21 cellular contexts compared by ENCODE assay signal in genomic region chr1:57470028-57470427, GRCh38. TPM values are rescaled to one million over a fixed set of nuclear protein-coding genes. Genes with fewer than 3 reads are reported as not detected.
A peak's percentile ranks its signal among the peaks of the same experiment; 100 is the strongest.
DNase-seq lines count a peak whose midpoint lies in the region; ATAC-seq and TF ChIP-seq lines count a peak whose summit lies in the region.
"Had no signal": no experiment of that assay in that cellular context is flagged by ENCODE, and none has a peak within 500 bp of the region (broad histone marks: within the 10 kb centered on the region; RNA-seq: fewer than 3 reads in every experiment).

No MANE protein-coding gene starts in this region.

- H3K9me3 Mint-ChIP-seq in osteocyte (ENCODE audit: unreplicated experiment): no peaks in the 10 kb centered on the region
- H3K9me3 Mint-ChIP-seq: activated CD4-positive, alpha-beta T cell treated with anti-CD3 and anti-CD28 coated beads, Interleukin-2, amount 10 ng/mL, durations not matched to agents 24 days and 14 days; T-helper 1 cell treated with Interleukin-12 subunit alpha and Interleukin-12 subunit beta and Interleukin-4 antibody, amounts not matched to agents 30 μg/mL and 1 μg/mL, for 36 hours had no signal

- DNase-seq in GM03348 (ENCODE audit: low spot score) (peak; percentile 44), fibroblast of gingiva (ENCODE audit: low read depth) (peak; percentile 62), osteocyte (ENCODE audit: extremely low spot score, unreplicated experiment) (no peak), anterior cingulate cortex (lab: John Stamatoyannopoulos, UW) (no peak), H7 (no peak)
- no peak for DNase-seq in central memory CD4-positive, alpha-beta T cell
- DNase-seq: activated CD4-positive, alpha-beta T cell treated with anti-CD3 and anti-CD28 coated beads, Interleukin-2, amount 10 ng/mL, durations not matched to agents 24 days and 14 days; BE2C; DMS79 treated with DMSO at 0.1 percent for 48 hours; heart right ventricle; KG1; NCI-H2029 treated with DMSO at 0.1 percent for 48 hours; PC-9; SIG-M5; spleen had no signal

- no peaks in the 10 kb centered on the region for H3K36me3 ChIP-seq in H7 (replicated peaks; ENCODE audit: control insufficient read depth, insufficient read depth, low read length)
- H3K36me3 ChIP-seq: BE2C, heart right ventricle, neutrophil, spleen had no signal

- peaks cover 65% of the 10 kb centered on the region for H3K4me1 Mint-ChIP-seq in osteocyte (ENCODE audit: unreplicated experiment)
- H3K4me1 Mint-ChIP-seq: activated CD4-positive, alpha-beta T cell treated with anti-CD3 and anti-CD28 coated beads, Interleukin-2, amount 10 ng/mL, durations not matched to agents 24 days and 14 days; central memory CD8-positive, alpha-beta T cell had no signal

- H3K27me3 Mint-ChIP-seq in osteocyte (ENCODE audit: unreplicated experiment): no peaks in the 10 kb centered on the region
- H3K27me3 Mint-ChIP-seq: activated CD4-positive, alpha-beta T cell treated with anti-CD3 and anti-CD28 coated beads, Interleukin-2, amount 10 ng/mL, durations not matched to agents 24 days and 14 days; type B pancreatic cell had no signal

- no peaks in the 10 kb centered on the region for H3K27me3 ChIP-seq in H7 (ENCODE audit: control insufficient read depth, insufficient read depth, low read length)
- H3K27me3 ChIP-seq: BE2C, heart right ventricle, neutrophil, spleen had no signal

- no peak overlapping the region for H3K4me3 ChIP-seq in H7 (ENCODE audit: insufficient read depth, low read depth, low read length)
- H3K4me3 ChIP-seq: heart right ventricle, PC-9, spleen had no signal

- H3K4me3 Mint-ChIP-seq in osteocyte (ENCODE audit: unreplicated experiment): no peak overlapping the region
- H3K4me3 Mint-ChIP-seq: activated CD4-positive, alpha-beta T cell treated with anti-CD3 and anti-CD28 coated beads, Interleukin-2, amount 10 ng/mL, durations not matched to agents 24 days and 14 days; central memory CD8-positive, alpha-beta T cell; T-helper 1 cell treated with Interleukin-12 subunit alpha and Interleukin-12 subunit beta and Interleukin-4 antibody, amounts not matched to agents 30 μg/mL and 1 μg/mL, for 36 hours; type B pancreatic cell had no signal

- ATAC-seq in SK-N-SH treated with all-trans-retinoic acid at 6 μM for 48 hours (peak; percentile 70), GM18498 (IDR thresholded peaks at IDR 0.05; ENCODE audit: unreplicated experiment) (no peak)
- ATAC-seq: heart right ventricle had no signal

- no peaks in the 10 kb centered on the region for H3K36me3 Mint-ChIP-seq in osteocyte (ENCODE audit: unreplicated experiment)
- H3K36me3 Mint-ChIP-seq: type B pancreatic cell had no signal

- H3K27ac Mint-ChIP-seq in osteocyte (ENCODE audit: unreplicated experiment): peak overlapping the region; percentile 54
- H3K27ac Mint-ChIP-seq: activated CD4-positive, alpha-beta T cell treated with anti-CD3 and anti-CD28 coated beads, Interleukin-2, amount 10 ng/mL, durations not matched to agents 24 days and 14 days; T-helper 1 cell treated with Interleukin-12 subunit alpha and Interleukin-12 subunit beta and Interleukin-4 antibody, amounts not matched to agents 30 μg/mL and 1 μg/mL, for 36 hours; type B pancreatic cell had no signal

- TF ChIP-seq CTCF in osteocyte (IDR thresholded peaks at IDR 0.05): no peak

TF ChIP-seq in SK-N-SH treated with all-trans-retinoic acid at 6 μM for 48 hours, 23 proteins besides CTCF, POLR2A, EP300 and RAD21:
- TF ChIP-seq SNAI2 (CRISPR knock-in tag; IDR thresholded peaks at IDR 0.05): 0 out of 2 replicates have a peak, but pooled peaks have one; percentile 54
- no peak for TF ChIP-seq TOX (CRISPR knock-in tag; IDR thresholded peaks at IDR 0.05; ENCODE audit: borderline replicate concordance)
- TF ChIP-seq ISL1 (CRISPR knock-in tag; IDR thresholded peaks at IDR 0.05): peak; percentile 50

RNA-seq across cellular contexts. Expression of gene DAB1, which starts 46.2 kb away (rescaled TPM):
- total RNA-seq in osteocyte: 0.21 and 0.27 TPM in 2 replicates
- 14.3 and 16.4 TPM in 2 replicates for total RNA-seq in H7 (2014; rRNA removed; shearing (Covaris generic))
- total RNA-seq: activated CD4-positive, alpha-beta T cell treated with anti-CD3 and anti-CD28 coated beads, Interleukin-2, amount 10 ng/mL, durations not matched to agents 24 days and 14 days; PC-9 had no signal

Comparison
In these comparisons a context has a peak if more than half of its experiments do, and no peak if none do; other contexts are left out.
1. DNase-seq: peak in GM03348 (single experiment) and fibroblast of gingiva (single experiment); none in osteocyte (single experiment), anterior cingulate cortex (0 of 58), H7 (single experiment) and central memory CD4-positive, alpha-beta T cell (single experiment).
2. RNA of gene DAB1, which starts 46.2 kb away (total RNA-seq): 14.3 to 16.4 TPM in H7; 0.21 to 0.27 TPM in osteocyte; every median in the first group is over 10 times any median in the second.